Comparison of ENCODE assay signal across 28 cellular contexts in genomic region chr13:59266478-59267063, GRCh38.
"Had no signal": no experiment of that assay in that cellular context is flagged by ENCODE, and none has a peak within 500 bp of the region (broad histone marks: within the 10 kb centered on the region; RNA-seq: fewer than 3 reads in every experiment).

No MANE protein-coding gene starts in this region.

- FAIRE-seq: frontal cortex had no signal

- H3K4me1 ChIP-seq: breast epithelium, esophagus muscularis mucosa, lower lobe of right lung, parathyroid adenoma, psoas muscle, spleen, tibial nerve had no signal

- H3K27me3 ChIP-seq: breast epithelium, esophagus muscularis mucosa, spleen, tibial nerve had no signal

- H3K4me3 Mint-ChIP-seq: activated CD4-positive, alpha-beta memory T cell treated with anti-CD3 and anti-CD28 coated beads for 36 hours; activated CD4-positive, alpha-beta T cell treated with anti-CD3 and anti-CD28 coated beads, Interleukin-2, amount 10 ng/mL, durations not matched to agents 24 days and 14 days; activated T-cell treated with anti-CD3 and anti-CD28 coated beads, Interleukin-2, amount 50 U/mL, for 4 hours; activated T-helper 17 cell treated with anti-CD3 and anti-CD28 coated beads, Interleukin-2, amount 50 U/mL, for 72 hours; endodermal cell; naive thymus-derived CD8-positive, alpha-beta T cell; neural crest cell had no signal

- H3K9ac ChIP-seq: parathyroid adenoma had no signal

- H3K27ac ChIP-seq: breast epithelium, coronary artery, esophagus muscularis mucosa, lower lobe of right lung, parathyroid adenoma, psoas muscle, tibial nerve had no signal

- H3K79me2 ChIP-seq: parathyroid adenoma had no signal

- H3K36me3 ChIP-seq: breast epithelium, esophagus muscularis mucosa, lower lobe of right lung, spleen, tibial nerve had no signal

- H3K9me3 ChIP-seq: breast epithelium, esophagus muscularis mucosa, lower lobe of right lung, psoas muscle, spleen, tibial nerve had no signal

- H3K36me3 Mint-ChIP-seq: activated CD4-positive, alpha-beta memory T cell treated with anti-CD3 and anti-CD28 coated beads for 36 hours; naive thymus-derived CD8-positive, alpha-beta T cell had no signal

- H3K4me3 ChIP-seq: breast epithelium, coronary artery, esophagus muscularis mucosa, lower lobe of right lung, psoas muscle, spleen, tibial nerve had no signal

- H3K4me1 Mint-ChIP-seq: activated CD4-positive, alpha-beta T cell treated with anti-CD3 and anti-CD28 coated beads, Interleukin-2, amount 10 ng/mL, durations not matched to agents 24 days and 14 days; activated T-helper 17 cell treated with anti-CD3 and anti-CD28 coated beads, Interleukin-2, amount 50 U/mL, for 72 hours; naive thymus-derived CD8-positive, alpha-beta T cell; neural crest cell had no signal

- H3K9me3 Mint-ChIP-seq: activated CD4-positive, alpha-beta memory T cell treated with anti-CD3 and anti-CD28 coated beads for 36 hours; activated CD4-positive, alpha-beta T cell treated with anti-CD3 and anti-CD28 coated beads, Interleukin-2, amount 10 ng/mL, durations not matched to agents 24 days and 14 days; activated T-cell treated with anti-CD3 and anti-CD28 coated beads, Interleukin-2, amount 50 U/mL, for 4 hours; activated T-helper 17 cell treated with anti-CD3 and anti-CD28 coated beads, Interleukin-2, amount 50 U/mL, for 72 hours; endodermal cell; neural crest cell had no signal

- H2AFZ ChIP-seq: parathyroid adenoma had no signal

- H3K27me3 Mint-ChIP-seq: activated CD4-positive, alpha-beta memory T cell treated with anti-CD3 and anti-CD28 coated beads for 36 hours; activated CD4-positive, alpha-beta T cell treated with anti-CD3 and anti-CD28 coated beads, Interleukin-2, amount 10 ng/mL, durations not matched to agents 24 days and 14 days had no signal

- DNase-seq: activated CD4-positive, alpha-beta memory T cell treated with anti-CD3 and anti-CD28 coated beads for 36 hours; activated CD4-positive, alpha-beta T cell treated with anti-CD3 and anti-CD28 coated beads, Interleukin-2, amount 10 ng/mL, durations not matched to agents 24 days and 14 days; activated CD4-positive, CD25-positive, alpha-beta regulatory T cell treated with anti-CD3 and anti-CD28 coated beads, Interleukin-2, amount 50 U/mL, for 72 hours; activated gamma-delta T cell treated with Interleukin-2 at 50 U/mL for 16 hours; activated naive CD4-positive, alpha-beta T cell treated with anti-CD3 and anti-CD28 coated beads, Interleukin-2, amount 50 U/mL, for 16 hours; activated T-cell treated with anti-CD3 and anti-CD28 coated beads, Interleukin-2, amount 50 U/mL, for 4 hours; amygdala; cerebellar nuclear complex; endodermal cell; glutamatergic neuron; islet precursor cell; lower lobe of right lung; mesenchymal stem cell; naive thymus-derived CD8-positive, alpha-beta T cell; occipital lobe; psoas muscle; right cardiac atrium; spleen; stimulated activated naive CD4-positive, alpha-beta T cell; T-helper 2 cell had no signal

- H3K27ac Mint-ChIP-seq: activated CD4-positive, alpha-beta memory T cell treated with anti-CD3 and anti-CD28 coated beads for 36 hours; activated CD4-positive, alpha-beta T cell treated with anti-CD3 and anti-CD28 coated beads, Interleukin-2, amount 10 ng/mL, durations not matched to agents 24 days and 14 days; activated T-helper 17 cell treated with anti-CD3 and anti-CD28 coated beads, Interleukin-2, amount 50 U/mL, for 72 hours; endodermal cell; naive thymus-derived CD8-positive, alpha-beta T cell had no signal
